Comparison of ENCODE assay signal across 1 cellular context in the genomic region with DNA sequence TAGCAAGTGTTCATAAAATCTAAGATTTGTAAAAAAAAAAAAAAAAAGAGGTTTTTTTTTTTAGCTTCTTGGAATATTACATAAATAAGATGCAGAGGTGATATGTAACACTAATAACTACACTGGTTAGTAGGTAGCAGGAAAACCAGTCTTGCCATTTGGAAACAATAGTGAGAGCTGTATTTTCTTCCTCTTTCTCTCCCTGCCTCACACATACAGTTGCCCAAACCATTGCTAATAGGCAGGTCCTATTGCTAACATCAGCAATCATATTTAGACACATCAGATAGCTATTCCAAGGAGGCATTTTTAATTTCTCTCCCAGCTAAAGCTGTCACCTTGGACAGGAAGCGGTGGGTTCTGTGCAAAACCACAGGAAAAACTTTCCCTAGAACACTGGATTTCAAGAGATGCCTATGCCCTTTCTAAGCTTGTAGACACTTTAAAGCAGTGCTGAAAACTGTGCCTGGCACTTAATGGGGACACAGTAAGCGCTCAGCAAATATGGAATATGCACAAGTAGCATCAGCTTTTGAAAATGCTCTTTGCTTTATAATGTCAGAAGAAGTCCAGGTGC.
TF ChIP-seq lines count a peak whose summit lies in the region.

No MANE protein-coding gene starts in this region.

TF ChIP-seq in GM12878, 131 proteins besides CTCF, POLR2A, EP300 and RAD21:
- TF ChIP-seq ZBTB4 (CRISPR knock-in tag; IDR thresholded peaks at IDR 0.05) = no peak
- no peak for TF ChIP-seq RUNX3 (IDR thresholded peaks at IDR 0.05; ENCODE audit: low read length)
- no peak for TF ChIP-seq GABPA (IDR thresholded peaks at IDR 0.05; ENCODE audit: low read depth)
- TF ChIP-seq NBN (IDR thresholded peaks at IDR 0.05) = no peak
- no peak for TF ChIP-seq SREBF2 (IDR thresholded peaks at IDR 0.05; ENCODE audit: low read length)
- no peak for TF ChIP-seq LARP7 (IDR thresholded peaks at IDR 0.05)
- no peak for TF ChIP-seq HCFC1 (IDR thresholded peaks at IDR 0.05; ENCODE audit: low read length)
- TF ChIP-seq CEBPZ (IDR thresholded peaks at IDR 0.05; ENCODE audit: low read depth, low read length) = no peak
- TF ChIP-seq, protein P1, sequence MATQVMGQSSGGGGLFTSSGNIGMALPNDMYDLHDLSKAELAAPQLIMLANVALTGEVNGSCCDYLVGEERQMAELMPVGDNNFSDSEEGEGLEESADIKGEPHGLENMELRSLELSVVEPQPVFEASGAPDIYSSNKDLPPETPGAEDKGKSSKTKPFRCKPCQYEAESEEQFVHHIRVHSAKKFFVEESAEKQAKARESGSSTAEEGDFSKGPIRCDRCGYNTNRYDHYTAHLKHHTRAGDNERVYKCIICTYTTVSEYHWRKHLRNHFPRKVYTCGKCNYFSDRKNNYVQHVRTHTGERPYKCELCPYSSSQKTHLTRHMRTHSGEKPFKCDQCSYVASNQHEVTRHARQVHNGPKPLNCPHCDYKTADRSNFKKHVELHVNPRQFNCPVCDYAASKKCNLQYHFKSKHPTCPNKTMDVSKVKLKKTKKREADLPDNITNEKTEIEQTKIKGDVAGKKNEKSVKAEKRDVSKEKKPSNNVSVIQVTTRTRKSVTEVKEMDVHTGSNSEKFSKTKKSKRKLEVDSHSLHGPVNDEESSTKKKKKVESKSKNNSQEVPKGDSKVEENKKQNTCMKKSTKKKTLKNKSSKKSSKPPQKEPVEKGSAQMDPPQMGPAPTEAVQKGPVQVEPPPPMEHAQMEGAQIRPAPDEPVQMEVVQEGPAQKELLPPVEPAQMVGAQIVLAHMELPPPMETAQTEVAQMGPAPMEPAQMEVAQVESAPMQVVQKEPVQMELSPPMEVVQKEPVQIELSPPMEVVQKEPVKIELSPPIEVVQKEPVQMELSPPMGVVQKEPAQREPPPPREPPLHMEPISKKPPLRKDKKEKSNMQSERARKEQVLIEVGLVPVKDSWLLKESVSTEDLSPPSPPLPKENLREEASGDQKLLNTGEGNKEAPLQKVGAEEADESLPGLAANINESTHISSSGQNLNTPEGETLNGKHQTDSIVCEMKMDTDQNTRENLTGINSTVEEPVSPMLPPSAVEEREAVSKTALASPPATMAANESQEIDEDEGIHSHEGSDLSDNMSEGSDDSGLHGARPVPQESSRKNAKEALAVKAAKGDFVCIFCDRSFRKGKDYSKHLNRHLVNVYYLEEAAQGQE (IDR thresholded peaks at IDR 0.05; ENCODE audit: low read depth, low read length) = no peak
- no peak for TF ChIP-seq MEF2B (IDR thresholded peaks at IDR 0.05; ENCODE audit: partially characterized antibody, poor library complexity, severe bottlenecking)
- TF ChIP-seq YY1 (IDR thresholded peaks at IDR 0.05; ENCODE audit: low read depth, low read length) = no peak
- no peak for TF ChIP-seq BRCA1 (IDR thresholded peaks at IDR 0.05; ENCODE audit: low read depth, low read length)
- no peak for TF ChIP-seq PAX5 (IDR thresholded peaks at IDR 0.05; ENCODE audit: borderline replicate concordance, low read depth, low read length)
